ENCODE assay signal across 7 cellular contexts in genomic region chr5:58497956-58498942, GRCh38. TPM values are rescaled to one million over a fixed set of nuclear protein-coding genes. Genes with fewer than 3 reads are reported as not detected.
DNase-seq lines count a peak whose midpoint lies in the region; ATAC-seq, FAIRE-seq and TF ChIP-seq lines count a peak whose summit lies in the region.

No MANE protein-coding gene starts in this region.

- H3K4me3 ChIP-seq in Peyer's patch (no peak overlapping the region), fibroblast of villous mesenchyme (ENCODE audit: low read depth, low read length) (no peak overlapping the region), trophoblast cell (ENCODE audit: low read depth, low read length) (no peak overlapping the region)

- no peaks in the 10 kb centered on the region for H3K79me2 ChIP-seq in trophoblast cell (ENCODE audit: control insufficient read depth, insufficient read depth, low read length, poor library complexity)

- H3K27ac ChIP-seq in Peyer's patch: peak overlapping the region in 1 of 4 donors; percentile 55
- H3K27ac ChIP-seq in trophoblast cell (ENCODE audit: low read depth, low read length): no peak overlapping the region

- no peak overlapping the region for H3K23ac ChIP-seq in trophoblast cell (ENCODE audit: low read length)

- H3K4me1 ChIP-seq in Peyer's patch: no peaks in the 10 kb centered on the region
- H3K4me1 ChIP-seq in trophoblast cell (ENCODE audit: control insufficient read depth in 1 of 2, insufficient read depth in 2 of 2, low read length in 2 of 2): no peaks in the 10 kb centered on the region

- peak; percentile 38 for FAIRE-seq in GM18507 (lab: Jason Lieb, UNC)

- DNase-seq in GM18507 (ENCODE audit: extremely low spot score, insufficient read length, low read depth): no peak
- DNase-seq in Peyer's patch: peak in 1 of 3 donors; percentile 50
- peak; percentile 48 for DNase-seq in fibroblast of villous mesenchyme (ENCODE audit: low read depth)
- DNase-seq in trophoblast cell: peak; percentile 77 to 93
- no peak for DNase-seq in activated T-cell treated with anti-CD3 and anti-CD28 coated beads for 4 hours
- DNase-seq in activated naive CD4-positive, alpha-beta T cell treated with anti-CD3 and anti-CD28 coated beads, Interleukin-2, amount 50 U/mL, for 72 hours (ENCODE audit: low spot score in 2 of 2): no peak

- H3K9me3 ChIP-seq in Peyer's patch: no peaks in the 10 kb centered on the region
- no peaks in the 10 kb centered on the region for H3K9me3 ChIP-seq in trophoblast cell (ENCODE audit: insufficient read depth, low read depth, low read length)

- no peak overlapping the region for H3K4ac ChIP-seq in trophoblast cell (ENCODE audit: low read depth, low read length)

- no peak overlapping the region for H3K14ac ChIP-seq in trophoblast cell (ENCODE audit: low read length)

- no peak overlapping the region for H4K91ac ChIP-seq in trophoblast cell (ENCODE audit: low read depth, low read length)

- no peak for TF ChIP-seq POLR2A in Peyer's patch (IDR thresholded peaks at IDR 0.05)

- H3K36me3 Mint-ChIP-seq in activated naive CD4-positive, alpha-beta T cell treated with anti-CD3 and anti-CD28 coated beads, Interleukin-2, amount 50 U/mL, for 72 hours: no peaks in the 10 kb centered on the region

- H4K8ac ChIP-seq in trophoblast cell (ENCODE audit: low read depth, low read length): no peak overlapping the region

- H2BK12ac ChIP-seq in trophoblast cell (ENCODE audit: low read length): no peak overlapping the region

- H3K18ac ChIP-seq in trophoblast cell (ENCODE audit: low read length): no peak overlapping the region

- H3K27me3 ChIP-seq in Peyer's patch (no peaks in the 10 kb centered on the region), trophoblast cell (ENCODE audit: insufficient read depth, low read length) (no peaks in the 10 kb centered on the region)

- WGBS in trophoblast cell (ENCODE audit: extremely low coverage, insufficient coverage, insufficient read length): no CpG with 5 or more reads among the region's 3 CpGs

- H3K9ac ChIP-seq in trophoblast cell (ENCODE audit: low read length): no peak overlapping the region

- no peak overlapping the region for H3K4me2 ChIP-seq in trophoblast cell (ENCODE audit: low read length)

- no peaks in the 10 kb centered on the region for H3K9me3 Mint-ChIP-seq in activated naive CD4-positive, alpha-beta T cell treated with anti-CD3 and anti-CD28 coated beads, Interleukin-2, amount 50 U/mL, for 72 hours

- H4K12ac ChIP-seq in trophoblast cell (ENCODE audit: low read depth, low read length): no peak overlapping the region

- H3K79me1 ChIP-seq in trophoblast cell (ENCODE audit: low read length): no peaks in the 10 kb centered on the region

- no peak overlapping the region for H2BK5ac ChIP-seq in trophoblast cell (ENCODE audit: low read depth, low read length, poor library complexity)

- H3K27ac Mint-ChIP-seq in activated naive CD4-positive, alpha-beta T cell treated with anti-CD3 and anti-CD28 coated beads, Interleukin-2, amount 50 U/mL, for 72 hours: no peak overlapping the region

- H2AFZ ChIP-seq in trophoblast cell (ENCODE audit: insufficient read depth, low read length, poor library complexity): no peak overlapping the region

- TF ChIP-seq CTCF in Peyer's patch (IDR thresholded peaks at IDR 0.05) (peak in 5 of 6 experiments; percentile 29 to 74 (median 63)), fibroblast of villous mesenchyme (IDR thresholded peaks at IDR 0.05; ENCODE audit: insufficient read depth, low read depth, low read length) (peak; percentile 77)

- H3K36me3 ChIP-seq in Peyer's patch (no peaks in the 10 kb centered on the region), trophoblast cell (ENCODE audit: control insufficient read depth in 1 of 2, insufficient read depth in 2 of 2, low read length in 2 of 2) (no peaks in the 10 kb centered on the region)

- no peak for ATAC-seq in activated naive CD4-positive, alpha-beta T cell treated with anti-CD3 and anti-CD28 coated beads, Interleukin-2, amount 50 U/mL, for 72 hours
- no peak for ATAC-seq in HG03175 (IDR thresholded peaks at IDR 0.05; ENCODE audit: unreplicated experiment)

- H2BK120ac ChIP-seq in trophoblast cell (ENCODE audit: insufficient read depth, low read length, poor library complexity): no peak overlapping the region

- no peak overlapping the region for H2AK5ac ChIP-seq in trophoblast cell (ENCODE audit: low read length)

RNA-seq across cellular contexts. Expression of gene GAPT, which starts 7.0 kb away (rescaled TPM):
- total RNA-seq in Peyer's patch: 10 to 100 TPM in 1 of 4 donors, under 1 TPM in 2, not detected in 1; 0.57 to 18.2 (median 0.67) TPM
- total RNA-seq in fibroblast of villous mesenchyme: not detected in 2 replicates
- polyA plus RNA-seq in trophoblast cell (2013): not detected in 2 replicates
- not detected for total RNA-seq in activated naive CD4-positive, alpha-beta T cell treated with anti-CD3 and anti-CD28 coated beads, Interleukin-2, amount 50 U/mL, for 72 hours

RNA-seq across cellular contexts. Expression of gene PLK2, which starts 38.4 kb away (rescaled TPM):
- total RNA-seq in Peyer's patch: 10 to 100 TPM; 31.6 to 61.1 (median 43.6) TPM
- 219 and 297 TPM in 2 replicates for total RNA-seq in fibroblast of villous mesenchyme
- 132 and 133 TPM in 2 replicates for polyA plus RNA-seq in trophoblast cell (2013)
- total RNA-seq in activated naive CD4-positive, alpha-beta T cell treated with anti-CD3 and anti-CD28 coated beads, Interleukin-2, amount 50 U/mL, for 72 hours: 10 to 100 TPM in 1 of 2 donors, 1 to 10 TPM in 1; 8.2 to 27.8 TPM

Comparison
In these comparisons a context has a peak if more than half of its experiments do, and no peak if none do; other contexts are left out.
1. DNase-seq: peak in fibroblast of villous mesenchyme (single experiment) and trophoblast cell (2 of 2); none in GM18507 (single experiment), activated T-cell treated with anti-CD3 and anti-CD28 coated beads for 4 hours (single experiment) and activated naive CD4-positive, alpha-beta T cell treated with anti-CD3 and anti-CD28 coated beads, Interleukin-2, amount 50 U/mL, for 72 hours (0 of 2).